8 cellular contexts compared by ENCODE assay signal in genomic region chr15:65101418-65101890, GRCh38. TPM values are rescaled to one million over a fixed set of nuclear protein-coding genes. Genes with fewer than 3 reads are reported as not detected.
A peak's percentile ranks its signal among the peaks of the same experiment; 100 is the strongest.
DNase-seq lines count a peak whose midpoint lies in the region; ATAC-seq and TF ChIP-seq lines count a peak whose summit lies in the region.

No MANE protein-coding gene starts in this region.

- intact Hi-C loops in CD8-positive, alpha-beta T cell (cut with DNase I, micrococcal nuclease): no loop called here

- no peaks in the 10 kb centered on the region for H3K27me3 Mint-ChIP-seq in CD8-positive, alpha-beta T cell (ENCODE audit: low read depth)

- H3K4me3 ChIP-seq in CD8-positive, alpha-beta T cell (ENCODE audit: low read depth, low read length): no peak overlapping the region

- H3K9me3 ChIP-seq in CD8-positive, alpha-beta T cell (ENCODE audit: low read length): no peaks in the 10 kb centered on the region

- no peaks in the 10 kb centered on the region for H3K27me3 ChIP-seq in CD8-positive, alpha-beta T cell (ENCODE audit: insufficient read depth, low read length)

- ATAC-seq in CD8-positive, alpha-beta T cell: no peak
- ATAC-seq in left lobe of liver (peak; percentile 93), GM19452 (IDR thresholded peaks at IDR 0.05; ENCODE audit: unreplicated experiment) (no peak)

- H3K27ac ChIP-seq in CD8-positive, alpha-beta T cell (ENCODE audit: low read depth, low read length): no peak overlapping the region

- H3K9me3 Mint-ChIP-seq in CD8-positive, alpha-beta T cell: no peaks in the 10 kb centered on the region

- H3K4me1 Mint-ChIP-seq in CD8-positive, alpha-beta T cell (ENCODE audit: low read depth): no peaks in the 10 kb centered on the region

- no peak overlapping the region for H3K4me3 Mint-ChIP-seq in CD8-positive, alpha-beta T cell

- H3K36me3 Mint-ChIP-seq in CD8-positive, alpha-beta T cell: peaks cover 72% of the 10 kb centered on the region

- peak; percentile 19 for TF ChIP-seq CTCF in CD8-positive, alpha-beta T cell (IDR thresholded peaks at IDR 0.05)

- CTCF ChIA-PET in CD8-positive, alpha-beta T cell (lab: Charles Lee): interaction anchor here (0.6 to 1.4 kb wide), 8 partner anchors 8 to 381 kb away, joined by 3 to 10 read pairs (median 3); no protein-coding TSS in a partner anchor

- no peaks in the 10 kb centered on the region for H3K4me1 ChIP-seq in CD8-positive, alpha-beta T cell (ENCODE audit: insufficient read depth, low read length)

- H3K27ac Mint-ChIP-seq in CD8-positive, alpha-beta T cell: no peak overlapping the region

- POLR2A ChIA-PET in CD8-positive, alpha-beta T cell (lab: Charles Lee): interaction anchor here (0.5 kb wide), 1 partner anchor 111 kb away, joined by 3 read pairs; no protein-coding TSS in a partner anchor

- peak in 6 of 7 experiments; percentile 8 to 56 (median 32) for DNase-seq in CD8-positive, alpha-beta T cell
- DNase-seq in HT-29 (ENCODE audit: low spot score): peak; percentile 90
- DNase-seq in UCSD-AML1 (lab: John Stamatoyannopoulos, UW; ENCODE audit: unreplicated experiment): peak; percentile 60
- peak; percentile 38 to 57 for DNase-seq in dermis microvascular lymphatic vessel endothelial cell (ENCODE audit: low read depth in 2 of 2)
- DNase-seq in left lobe of liver (ENCODE audit: low spot score): peak; percentile 76
- DNase-seq in stimulated activated CD8-positive, alpha-beta memory T cell treated with anti-CD3 and anti-CD28 coated beads, Interleukin-12 subunit alpha, Interleukin-12 subunit beta, amount 100 ng/mL, for 1 hour (ENCODE audit: low read depth): peak; percentile 12
- DNase-seq in NCI-H2029 treated with DMSO at 0.1 percent for 48 hours (lab: John Stamatoyannopoulos, UW): no peak

- peaks cover 15% of the 10 kb centered on the region for H3K36me3 ChIP-seq in CD8-positive, alpha-beta T cell (ENCODE audit: insufficient read depth, low read length)

RNA-seq across cellular contexts. Expression of gene UBAP1L, which starts 13.5 kb away (rescaled TPM):
- 1 to 10 TPM; 5.9 TPM for total RNA-seq in CD8-positive, alpha-beta T cell
- 0.74 and 1.4 TPM in 2 replicates for total RNA-seq in HT-29 (2014; rRNA removed; shearing (Covaris generic))
- total RNA-seq in dermis microvascular lymphatic vessel endothelial cell (0.77 and 3.8 TPM in 2 replicates), left lobe of liver (5.5 TPM)

RNA-seq across cellular contexts. Expression of gene KBTBD13, which starts 24.9 kb away (rescaled TPM):
- not detected for total RNA-seq in CD8-positive, alpha-beta T cell
- total RNA-seq in HT-29 (2014; rRNA removed; shearing (Covaris generic)): not detected in 2 replicates
- total RNA-seq in dermis microvascular lymphatic vessel endothelial cell (not detected in 2 replicates), left lobe of liver (not detected)

RNA-seq across cellular contexts. Expression of gene PDCD7, which starts 32.2 kb away (rescaled TPM):
- 10 to 100 TPM; 20.7 to 21.7 TPM for total RNA-seq in CD8-positive, alpha-beta T cell
- total RNA-seq in HT-29 (2014; rRNA removed; shearing (Covaris generic)): 9.8 and 9.9 TPM in 2 replicates
- total RNA-seq in dermis microvascular lymphatic vessel endothelial cell: 9.9 and 13.0 TPM in 2 replicates
- 9.7 TPM for total RNA-seq in left lobe of liver

RNA-seq across cellular contexts. Expression of gene RASL12, which starts 33.7 kb away (rescaled TPM):
- not detected for total RNA-seq in CD8-positive, alpha-beta T cell
- not detected in 2 replicates for total RNA-seq in HT-29 (2014; rRNA removed; shearing (Covaris generic))
- total RNA-seq in dermis microvascular lymphatic vessel endothelial cell: not detected in 2 replicates
- 0.15 TPM for total RNA-seq in left lobe of liver

RNA-seq across cellular contexts. Expression of gene SLC51B, which starts 56.3 kb away (rescaled TPM):
- total RNA-seq in CD8-positive, alpha-beta T cell: not detected
- total RNA-seq in HT-29 (2014; rRNA removed; shearing (Covaris generic)): 0.39 and 0.64 TPM in 2 replicates
- total RNA-seq in dermis microvascular lymphatic vessel endothelial cell (not detected in 2 replicates), left lobe of liver (0.75 TPM)
